Comparison of ENCODE assay signal across 8 cellular contexts in the genomic region with DNA sequence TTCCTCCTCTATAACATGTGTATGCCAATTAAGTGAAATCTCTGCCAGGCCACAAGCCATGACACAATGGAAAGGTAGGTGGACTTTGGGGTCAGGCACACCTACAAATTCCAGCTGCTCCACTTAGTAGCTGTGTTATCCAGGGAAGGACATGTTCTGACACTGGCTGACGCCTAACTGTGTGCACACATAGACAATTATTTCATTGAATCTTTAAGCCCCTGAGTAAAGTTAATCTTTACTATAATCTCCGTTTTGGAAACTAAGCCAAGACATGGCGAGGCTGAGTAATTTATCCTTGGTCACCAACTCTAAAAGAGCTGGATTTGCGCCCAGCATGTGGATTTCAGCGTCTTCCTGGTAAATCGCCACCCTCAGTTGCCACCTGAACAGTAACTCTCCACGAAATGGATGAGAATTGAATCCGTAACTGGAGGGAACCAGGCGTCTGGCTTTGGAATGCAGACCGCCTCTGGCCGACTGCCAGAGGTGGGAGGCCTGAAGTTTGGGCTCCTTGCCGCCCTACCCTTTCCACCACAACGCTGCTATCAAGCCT. TPM values are rescaled to one million over a fixed set of nuclear protein-coding genes. Genes with fewer than 3 reads are reported as not detected.
DNase-seq lines count a peak whose midpoint lies in the region; ATAC-seq and TF ChIP-seq lines count a peak whose summit lies in the region.

No MANE protein-coding gene starts in this region.

- H4K20me1 ChIP-seq in BLaER1 treated with 17β-estradiol and CSF1 and Interleukin-3, amounts not matched to agents 10 nM and 100 nM = peaks cover 0 to 36% (median 15%) of the 10 kb centered on the region in 11 experiments; a peak in 13 of 22 replicates

- TF ChIP-seq POLR2A in right lobe of liver (IDR thresholded peaks at IDR 0.05) = peak; percentile 66

- peak overlapping the region in 7 of 11 experiments; percentile 25 to 58 (median 53); a peak in 9 of 22 replicates for H3K4me2 ChIP-seq in BLaER1 treated with 17β-estradiol and CSF1 and Interleukin-3, amounts not matched to agents 10 nM and 100 nM

- H3K4me1 Mint-ChIP-seq in type B pancreatic cell (ENCODE audit: unreplicated experiment) = peaks cover 21% of the 10 kb centered on the region

- peaks cover 23% of the 10 kb centered on the region for H3K36me3 Mint-ChIP-seq in type B pancreatic cell

- H3K9me3 ChIP-seq in BLaER1 treated with 17β-estradiol and CSF1 and Interleukin-3, amounts not matched to agents 10 nM and 100 nM (replicated peaks in 1 of 11) = no peaks in the 10 kb centered on the region
- H3K9me3 ChIP-seq in HUES48 (ENCODE audit: control insufficient read depth, insufficient read depth, low read length) = no peaks in the 10 kb centered on the region
- H3K9me3 ChIP-seq in ascending aorta = no peaks in the 10 kb centered on the region
- no peaks in the 10 kb centered on the region for H3K9me3 ChIP-seq in right lobe of liver

- H3K4me1 ChIP-seq in BLaER1 treated with 17β-estradiol and CSF1 and Interleukin-3, amounts not matched to agents 10 nM and 100 nM = peaks cover 12 to 23% (median 15%) of the 10 kb centered on the region in 10 experiments
- H3K4me1 ChIP-seq in HUES48 (ENCODE audit: control insufficient read depth, insufficient read depth, low read length) (peaks cover 6% of the 10 kb centered on the region), ascending aorta (peaks cover 4 to 32% of the 10 kb centered on the region in 2 donors), right lobe of liver (peaks cover 0 to 22% (median 5%) of the 10 kb centered on the region in 4 donors)

- ATAC-seq in right lobe of liver (peak; percentile 67 to 72 (median 68)), GM19397 (IDR thresholded peaks at IDR 0.05; ENCODE audit: unreplicated experiment) (no peak), GM21360 (IDR thresholded peaks at IDR 0.05; ENCODE audit: unreplicated experiment) (no peak)

- no peaks in the 10 kb centered on the region for H3K9me3 Mint-ChIP-seq in type B pancreatic cell

- peak in 1 of 2 donors; percentile 69 for DNase-seq in ascending aorta (ENCODE audit: low spot score in 2 of 2)
- DNase-seq in right lobe of liver = peak in 2 of 3 donors; percentile 59 to 83
- no peak for DNase-seq in type B pancreatic cell (ENCODE audit: extremely low spot score, unreplicated experiment)
- DNase-seq in NK-92 treated with Interleukin-12 subunit alpha and Interleukin-12 subunit beta, amount 100 ng/mL, for 24 hours (lab: John Stamatoyannopoulos, UW) = no peak

- peaks cover 28 to 46% (median 41%) of the 10 kb centered on the region in 11 experiments for H3K36me3 ChIP-seq in BLaER1 treated with 17β-estradiol and CSF1 and Interleukin-3, amounts not matched to agents 10 nM and 100 nM
- H3K36me3 ChIP-seq in HUES48 (ENCODE audit: control insufficient read depth, insufficient read depth, low read length) (peaks cover 33% of the 10 kb centered on the region), ascending aorta (peaks cover 15 to 20% of the 10 kb centered on the region in 2 donors), right lobe of liver (peaks cover 0 to 31% (median 9%) of the 10 kb centered on the region in 4 donors)

- H3K9ac ChIP-seq in BLaER1 treated with 17β-estradiol and CSF1 and Interleukin-3, amounts not matched to agents 10 nM and 100 nM = peak overlapping the region in 9 of 11 experiments; percentile 44 to 98 (median 93); a peak in 10 of 22 replicates
- H3K9ac ChIP-seq in HUES48 (ENCODE audit: low read depth, low read length) = no peak overlapping the region

- H3K27me3 Mint-ChIP-seq in type B pancreatic cell = no peaks in the 10 kb centered on the region

- peak overlapping the region in 2 of 10 experiments; percentile 76 to 96; a peak in 3 of 20 replicates for H3K4me3 ChIP-seq in BLaER1 treated with 17β-estradiol and CSF1 and Interleukin-3, amounts not matched to agents 10 nM and 100 nM
- no peak overlapping the region for H3K4me3 ChIP-seq in HUES48 (ENCODE audit: low read depth, low read length)
- peak overlapping the region; percentile 90 to 97 for H3K4me3 ChIP-seq in ascending aorta
- peak overlapping the region; percentile 78 to 84 (median 79) for H3K4me3 ChIP-seq in right lobe of liver

- intact Hi-C loops in ascending aorta (cut with DNase I) = loop anchor here (2.0 to 10.0 kb wide), 4 partner anchors 220 to 657 kb away; a partner anchor contains a TSS
- intact Hi-C loops in right lobe of liver (cut with DNase I) = loop anchor here in 1 of 2 donors (10.0 kb wide), 1 partner anchor 294 kb away; a partner anchor contains a TSS

- WGBS in right lobe of liver (ENCODE audit: insufficient coverage, low coverage, low lambda C conversion rate, missing lambda C conversion rate) = 35% methylated on average over 10 of the region's 13 CpGs

- H3K27ac Mint-ChIP-seq in type B pancreatic cell = peak overlapping the region; percentile 99

- peak overlapping the region in 6 of 11 experiments; percentile 93 to 98 (median 96); a peak in 10 of 22 replicates for H3K27ac ChIP-seq in BLaER1 treated with 17β-estradiol and CSF1 and Interleukin-3, amounts not matched to agents 10 nM and 100 nM
- H3K27ac ChIP-seq in HUES48 (ENCODE audit: low read depth, low read length) (peak overlapping the region; percentile 21), ascending aorta (peak overlapping the region; percentile 10 to 73), right lobe of liver (peak overlapping the region; percentile 23 to 91 (median 68))

- TF ChIP-seq CTCF in ascending aorta (IDR thresholded peaks at IDR 0.05) (no peak), right lobe of liver (IDR thresholded peaks at IDR 0.05) (no peak), type B pancreatic cell (conservative IDR thresholded peaks at IDR 0.05) (no peak)

- no peaks in the 10 kb centered on the region for H3K27me3 ChIP-seq in BLaER1 treated with 17β-estradiol and CSF1 and Interleukin-3, amounts not matched to agents 10 nM and 100 nM
- H3K27me3 ChIP-seq in HUES48 (ENCODE audit: control insufficient read depth, insufficient read depth, low read length) (no peaks in the 10 kb centered on the region), ascending aorta (no peaks in the 10 kb centered on the region), right lobe of liver (no peaks in the 10 kb centered on the region)

- H3K4me3 Mint-ChIP-seq in type B pancreatic cell = peak overlapping the region; percentile 98

RNA-seq across cellular contexts. Expression of a gene that starts 0.9 kb away (rescaled TPM):
- total RNA-seq in ascending aorta (5.1 TPM), right lobe of liver (10 to 100 TPM; 17.0 to 46.2 (median 36.5) TPM), type B pancreatic cell (ENCODE audit: low replicate concordance) (153 and 232 TPM in 2 replicates)

Comparison
In these comparisons a context has a peak if more than half of its experiments do, and no peak if none do; other contexts are left out.
1. H3K27ac ChIP-seq: peak in every context shown above with its lines; median percentile 96 in BLaER1 treated with 17β-estradiol and CSF1 and Interleukin-3, amounts not matched to agents 10 nM and 100 nM; 68 in right lobe of liver; 42 in ascending aorta; 21 in HUES48.
2. DNase-seq: peak in right lobe of liver (2 of 3); none in type B pancreatic cell (single experiment) and NK-92 treated with Interleukin-12 subunit alpha and Interleukin-12 subunit beta, amount 100 ng/mL, for 24 hours (single experiment).
3. ATAC-seq: peak in right lobe of liver (4 of 4); none in GM19397 (single experiment) and GM21360 (single experiment).